8 cellular contexts compared by ENCODE assay signal in the genomic region with DNA sequence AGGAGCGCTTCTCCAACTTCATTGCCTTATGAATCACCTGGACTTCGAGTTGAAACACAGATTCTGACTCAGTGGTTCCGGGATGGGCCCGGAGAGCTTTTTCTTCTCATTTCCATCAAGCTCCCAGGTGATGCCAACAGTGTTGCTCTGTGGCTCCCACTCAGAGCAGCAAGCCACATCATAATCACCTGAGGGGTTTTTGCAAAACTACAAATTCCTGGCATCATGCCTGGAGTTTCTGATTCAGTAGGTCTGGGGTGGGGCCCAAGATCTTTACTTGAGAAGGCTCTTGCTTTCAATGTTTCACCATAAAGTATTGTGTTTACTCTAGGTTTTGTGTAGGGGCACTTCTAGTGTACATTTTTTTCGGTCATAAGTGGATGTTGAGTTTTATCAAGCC. TPM values are rescaled to one million over a fixed set of nuclear protein-coding genes. Genes with fewer than 3 reads are reported as not detected.
DNase-seq lines count a peak whose midpoint lies in the region; ATAC-seq, FAIRE-seq and TF ChIP-seq lines count a peak whose summit lies in the region.

No MANE protein-coding gene starts in this region.

- peaks cover 2% of the 10 kb centered on the region; the same call in 1 of the 3 replicates for H3K9me3 ChIP-seq in GM12878 (replicated peaks; ENCODE audit: control insufficient read depth, insufficient read depth, low read length)

- no peak for TF ChIP-seq RAD21 in GM12878 (IDR thresholded peaks at IDR 0.05; ENCODE audit: insufficient read depth, low read depth, low read length)

- no peaks in the 10 kb centered on the region for H4K20me1 ChIP-seq in GM12878 (ENCODE audit: control insufficient read depth, insufficient read depth)

- 8% methylated on average over 5 of the region's 5 CpGs for WGBS in GM12878 (ENCODE audit: insufficient coverage, insufficient replicate concordance, low lambda C conversion rate, missing lambda C conversion rate)

- H3K79me2 ChIP-seq in GM12878 (ENCODE audit: control insufficient read depth, insufficient read depth, low read length) = no peaks in the 10 kb centered on the region; the same call in 1 of the 2 replicates

- no peak overlapping the region for H2AFZ ChIP-seq in GM12878 (ENCODE audit: control insufficient read depth, low read depth, low read length)

- peak overlapping the region; percentile 92 to 96 for H3K27ac Mint-ChIP-seq in T-cell
- no peak overlapping the region for H3K27ac Mint-ChIP-seq in endothelial cell (ENCODE audit: unreplicated experiment)

- CTCF ChIA-PET in T-cell (lab: Charles Lee) = no interaction called here
- CTCF ChIA-PET in GM12878 (lab: Yijun Ruan, JAX) = no interaction called here

- H3K27ac ChIP-seq in GM12878 (ENCODE audit: control insufficient read depth, insufficient read depth) = peak overlapping the region; percentile 34

- H3K4me3 ChIP-seq in GM12878 = peak overlapping the region; percentile 34; the same call in 1 of the 2 replicates

- peaks cover 69 to 90% (median 84%) of the 10 kb centered on the region in 3 donors for H3K4me1 Mint-ChIP-seq in T-cell
- H3K4me1 Mint-ChIP-seq in endothelial cell (ENCODE audit: unreplicated experiment) = peaks cover 27% of the 10 kb centered on the region

- no peaks in the 10 kb centered on the region for H3K27me3 Mint-ChIP-seq in T-cell
- no peaks in the 10 kb centered on the region for H3K27me3 Mint-ChIP-seq in endothelial cell (ENCODE audit: unreplicated experiment)

- TF ChIP-seq CTCF in GM12878 (IDR thresholded peaks at IDR 0.05 in 2 of 3, conservative IDR thresholded peaks at IDR 0.05 in 1 of 3; ENCODE audit: control insufficient read depth in 2 of 3, extremely low read depth in 1 of 3, insufficient read depth in 1 of 3, low read depth in 3 of 3, low read length in 3 of 3) = no peak
- TF ChIP-seq CTCF in endothelial cell (IDR thresholded peaks at IDR 0.05; ENCODE audit: unreplicated experiment) = no peak

- POLR2A ChIA-PET in T-cell (lab: Charles Lee) = interaction anchor here in 1 of 2 donors (0.6 kb wide), 1 partner anchor 23 kb away, joined by 3 read pairs; no protein-coding TSS in a partner anchor
- POLR2A ChIA-PET in GM12878 (lab: Charles Lee) = no interaction called here

- peak overlapping the region; percentile 74 for H3K4me2 ChIP-seq in GM12878 (ENCODE audit: control insufficient read depth, insufficient read depth)

- H3K4me1 ChIP-seq in GM12878 (ENCODE audit: control insufficient read depth, insufficient read depth, low read length) = peaks cover 14% of the 10 kb centered on the region; the same call in 1 of the 2 replicates

- intact Hi-C loops in GM12878 (cut with micrococcal nuclease; ENCODE audit: unreplicated experiment) = loop anchor here (2.0 kb wide), 1 partner anchor 33 kb away; no protein-coding TSS in a partner anchor

- RAD21 ChIA-PET in GM12878 (lab: Charles Lee; ENCODE audit: unreplicated experiment) = interaction anchor here (1.6 kb wide), 1 partner anchor 96 kb away, joined by 3 read pairs; no protein-coding TSS in a partner anchor

- DNase-seq in T-cell = peak in 23 of 34 experiments; percentile 3 to 46 (median 18)
- DNase-seq in GM12878 (ENCODE audit: low read depth, low spot score) = no peak
- peak; percentile 56 to 62 for DNase-seq in stimulated activated CD4-positive, alpha-beta T cell treated with anti-CD3 and anti-CD28 coated beads, Interleukin-15, amount 100 ng/mL, for 48 hours (ENCODE audit: low read depth in 2 of 2)
- no peak for DNase-seq in NCI-H1694 (lab: John Stamatoyannopoulos, UW)
- DNase-seq in endothelial cell (ENCODE audit: low spot score) = no peak
- no peak for DNase-seq in occipital lobe (lab: John Stamatoyannopoulos, UW)

- no peak for TF ChIP-seq EP300 in GM12878 (IDR thresholded peaks at IDR 0.05; ENCODE audit: borderline replicate concordance in 1 of 2, control insufficient read depth in 1 of 2, low read depth in 2 of 2, low read length in 2 of 2)

- H3K9ac ChIP-seq in GM12878 (ENCODE audit: control insufficient read depth, insufficient read depth, low read length) = peak overlapping the region; percentile 9; the same call in 1 of the 2 replicates

- no TSS peak for BruUV-seq in GM12878 (replicated peaks; lab: Mats Ljungman, UMichigan)

- ATAC-seq in GM19372 (IDR thresholded peaks at IDR 0.05; ENCODE audit: low read depth, unreplicated experiment) (peak; percentile 14), T-cell (replicated peaks in 1 of 4) (peak; percentile 66 to 88 (median 71)), GM12878 (peak; percentile 35), GM19023 (IDR thresholded peaks at IDR 0.05; ENCODE audit: unreplicated experiment) (no peak)

- H3K36me3 ChIP-seq in GM12878 (ENCODE audit: control insufficient read depth in 2 of 2, insufficient read depth in 2 of 2, low read length in 1 of 2) = no peaks in the 10 kb centered on the region

- TF ChIP-seq POLR2A in GM12878 (IDR thresholded peaks at IDR 0.05; ENCODE audit: low read depth, low read length) = no peak

- H3K36me3 Mint-ChIP-seq in T-cell (peaks cover 6% of the 10 kb centered on the region), endothelial cell (ENCODE audit: low read depth, unreplicated experiment) (no peaks in the 10 kb centered on the region)

- H3K4me3 Mint-ChIP-seq in T-cell (peak overlapping the region; percentile 69 to 81 (median 76)), endothelial cell (ENCODE audit: unreplicated experiment) (no peak overlapping the region)

- in situ Hi-C loops in GM12878 (cut with MboI) = no loop called here

- FAIRE-seq in GM12878 (lab: Jason Lieb, UNC) = no peak

- no peaks in the 10 kb centered on the region for H3K9me3 Mint-ChIP-seq in T-cell
- no peaks in the 10 kb centered on the region for H3K9me3 Mint-ChIP-seq in endothelial cell (ENCODE audit: unreplicated experiment)

- H3K27me3 ChIP-seq in GM12878 (replicated peaks in 1 of 2; ENCODE audit: control insufficient read depth in 2 of 2, insufficient read depth in 2 of 2, low read length in 1 of 2) = no peaks in the 10 kb centered on the region

- SMC1A ChIA-PET in GM12878 (lab: Charles Lee; ENCODE audit: uncharacterized antibody, unreplicated experiment) = interaction anchor here (1.5 to 2.1 kb wide), 2 partner anchors 11 to 31 kb away, joined by 4 to 6 read pairs; no protein-coding TSS in a partner anchor

TF ChIP-seq in GM12878, 131 proteins besides CTCF, POLR2A, EP300 and RAD21 (continues in another document):
- TF ChIP-seq, protein P1, sequence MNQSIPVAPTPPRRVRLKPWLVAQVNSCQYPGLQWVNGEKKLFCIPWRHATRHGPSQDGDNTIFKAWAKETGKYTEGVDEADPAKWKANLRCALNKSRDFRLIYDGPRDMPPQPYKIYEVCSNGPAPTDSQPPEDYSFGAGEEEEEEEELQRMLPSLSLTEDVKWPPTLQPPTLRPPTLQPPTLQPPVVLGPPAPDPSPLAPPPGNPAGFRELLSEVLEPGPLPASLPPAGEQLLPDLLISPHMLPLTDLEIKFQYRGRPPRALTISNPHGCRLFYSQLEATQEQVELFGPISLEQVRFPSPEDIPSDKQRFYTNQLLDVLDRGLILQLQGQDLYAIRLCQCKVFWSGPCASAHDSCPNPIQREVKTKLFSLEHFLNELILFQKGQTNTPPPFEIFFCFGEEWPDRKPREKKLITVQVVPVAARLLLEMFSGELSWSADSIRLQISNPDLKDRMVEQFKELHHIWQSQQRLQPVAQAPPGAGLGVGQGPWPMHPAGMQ (IDR thresholded peaks at IDR 0.05; ENCODE audit: borderline replicate concordance) = no peak
- TF ChIP-seq, protein P2, sequence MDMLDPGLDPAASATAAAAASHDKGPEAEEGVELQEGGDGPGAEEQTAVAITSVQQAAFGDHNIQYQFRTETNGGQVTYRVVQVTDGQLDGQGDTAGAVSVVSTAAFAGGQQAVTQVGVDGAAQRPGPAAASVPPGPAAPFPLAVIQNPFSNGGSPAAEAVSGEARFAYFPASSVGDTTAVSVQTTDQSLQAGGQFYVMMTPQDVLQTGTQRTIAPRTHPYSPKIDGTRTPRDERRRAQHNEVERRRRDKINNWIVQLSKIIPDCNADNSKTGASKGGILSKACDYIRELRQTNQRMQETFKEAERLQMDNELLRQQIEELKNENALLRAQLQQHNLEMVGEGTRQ (IDR thresholded peaks at IDR 0.05; ENCODE audit: borderline replicate concordance, low read depth, low read length) = no peak
- TF ChIP-seq SUPT20H (IDR thresholded peaks at IDR 0.05; ENCODE audit: borderline replicate concordance, control insufficient read depth, low read depth, low read length) (no peak), RFX5 (IDR thresholded peaks at IDR 0.05; ENCODE audit: low read depth, low read length) (no peak), NFYA (IDR thresholded peaks at IDR 0.05; ENCODE audit: borderline replicate concordance, low read depth, low read length) (no peak), RBBP5 (conservative IDR thresholded peaks at IDR 0.05) (no peak)
- TF ChIP-seq, protein P3, sequence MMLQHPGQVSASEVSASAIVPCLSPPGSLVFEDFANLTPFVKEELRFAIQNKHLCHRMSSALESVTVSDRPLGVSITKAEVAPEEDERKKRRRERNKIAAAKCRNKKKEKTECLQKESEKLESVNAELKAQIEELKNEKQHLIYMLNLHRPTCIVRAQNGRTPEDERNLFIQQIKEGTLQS (IDR thresholded peaks at IDR 0.05; ENCODE audit: borderline replicate concordance, extremely low read depth, low read depth, low read length) = no peak

RNA-seq across cellular contexts. Expression of a gene that starts 7.0 kb away (rescaled TPM):
- total RNA-seq in T-cell = 10 to 100 TPM; 15.8 to 29.7 (median 20.3) TPM
- 13.8 and 14.0 TPM in 2 replicates for total RNA-seq in GM12878 (2013; cell fraction: nucleolus; rRNA removed)
- 6.4 and 13.3 TPM in 2 replicates for total RNA-seq in GM12878 (2014; rRNA removed)
- 8.5 and 8.9 TPM in 2 replicates for total RNA-seq in GM12878 (2014; rRNA removed; fragmentation: Illumina TruSeq; extraction: Trizol)
- 9.1 and 9.2 TPM in 2 replicates for total RNA-seq in GM12878 (2021)
- 1.8 TPM for polyA plus RNA-seq in GM12878 (2011; ENCODE audit: low read depth)
- 3.9 and 5.9 TPM in 2 replicates for polyA plus RNA-seq in GM12878 (2011; rRNA removed)
- 1.2 TPM in 2 replicates for polyA plus RNA-seq in GM12878 (2011; cell fraction: cytosol; rRNA removed)
- polyA plus RNA-seq in GM12878 (2011; cell fraction: nucleus; rRNA removed) = 1.6 and 2.3 TPM in 2 replicates
- polyA plus RNA-seq in GM12878 (2012) = 2.8 and 3.7 TPM in 2 replicates
- polyA plus RNA-seq in GM12878 (2014; fragmentation: Illumina TruSeq; extraction: Trizol) = 7.9 and 10.8 TPM in 2 replicates
- 1 to 10 TPM; 3.9 to 5.3 TPM for polyA plus RNA-seq in GM12878 (2014; fragmentation: Nextera tagmentation; extraction: Ambion mirVana)
- 4.9 and 6.6 TPM in 2 replicates for polyA plus RNA-seq in GM12878 (2014; rRNA removed)
- polyA plus RNA-seq in GM12878 (2016; fragmentation: Nextera tagmentation; extraction: Ambion mirVana) = 10 to 100 TPM; 10.6 to 11.4 TPM
- polyA minus RNA-seq in GM12878 (2011; rRNA and poly(A)+ RNA removed) = 1.6 and 8.9 TPM in 2 replicates
- 0.53 and 0.83 TPM in 2 replicates for polyA minus RNA-seq in GM12878 (2011; cell fraction: cytosol; rRNA and poly(A)+ RNA removed)
- 3.5 and 4.2 TPM in 2 replicates for polyA minus RNA-seq in GM12878 (2011; cell fraction: nucleus; rRNA and poly(A)+ RNA removed)
- 17.8 TPM for total RNA-seq in endothelial cell (ENCODE audit: unreplicated experiment)
- total RNA-seq in occipital lobe = 17.3 TPM

Comparison
In these comparisons a context has a peak if more than half of its experiments do, and no peak if none do; other contexts are left out.
1. DNase-seq: peak in T-cell (23 of 34) and stimulated activated CD4-positive, alpha-beta T cell treated with anti-CD3 and anti-CD28 coated beads, Interleukin-15, amount 100 ng/mL, for 48 hours (2 of 2); none in GM12878 (single experiment), NCI-H1694 (single experiment), endothelial cell (single experiment) and occipital lobe (single experiment).